Comparison of ENCODE assay signal across 22 cellular contexts in the genomic region with DNA sequence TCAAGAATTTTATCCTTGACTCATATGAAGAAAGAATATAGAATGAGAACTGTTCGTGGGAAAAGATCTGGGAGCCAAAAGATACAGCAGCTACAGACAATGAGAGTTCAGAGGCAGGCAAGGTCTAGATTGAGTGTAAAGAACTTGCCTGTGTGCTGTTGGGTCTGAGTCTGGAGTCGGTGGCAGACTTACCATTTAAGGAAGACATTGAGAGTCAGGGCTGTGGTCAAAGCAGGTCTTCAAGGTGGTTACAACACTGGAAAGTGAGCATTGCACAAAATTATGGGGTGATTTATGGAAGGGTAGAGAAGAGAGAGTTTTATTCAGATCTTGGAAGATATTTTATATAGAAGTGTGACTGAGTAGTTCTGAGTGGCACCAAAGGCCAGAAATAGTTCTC.
"Had no signal": no experiment of that assay in that cellular context is flagged by ENCODE, and none has a peak within 500 bp of the region (broad histone marks: within the 10 kb centered on the region; RNA-seq: fewer than 3 reads in every experiment).

No MANE protein-coding gene starts in this region.

- H3K4me1 Mint-ChIP-seq: neural crest cell; stimulated activated naive B cell treated with anti-CD40 and anti-IgM and Interleukin-4, amounts not matched to agents 10 μg/mL and 1 μg/mL and 100 μg/mL, for 72 hours had no signal

- H3K27ac Mint-ChIP-seq: activated CD8-positive, alpha-beta T cell treated with anti-CD3 and anti-CD28 coated beads for 36 hours; stimulated activated naive B cell treated with anti-CD40 and anti-IgM and Interleukin-4, amounts not matched to agents 10 μg/mL and 1 μg/mL and 100 μg/mL, for 72 hours; type B pancreatic cell had no signal

- H3K27me3 Mint-ChIP-seq: activated CD8-positive, alpha-beta T cell treated with anti-CD3 and anti-CD28 coated beads for 36 hours; activated naive CD8-positive, alpha-beta T cell; activated T-helper 17 cell treated with anti-CD3 and anti-CD28 coated beads, Interleukin-2, amount 50 U/mL, for 72 hours had no signal

- H3K27ac ChIP-seq: vagina had no signal

- ATAC-seq: activated CD8-positive, alpha-beta T cell treated with anti-CD3 and anti-CD28 coated beads for 36 hours; activated T-helper 17 cell treated with anti-CD3 and anti-CD28 coated beads, Interleukin-2, amount 50 U/mL, for 72 hours; stimulated activated naive B cell treated with anti-CD40 and anti-IgM and Interleukin-4, amounts not matched to agents 10 μg/mL and 1 μg/mL and 100 μg/mL, for 72 hours had no signal

- DNase-seq: activated CD4-positive, alpha-beta T cell treated with anti-CD3 and anti-CD28 coated beads for 48 hours; activated CD8-positive, alpha-beta T cell treated with anti-CD3 and anti-CD28 coated beads for 36 hours; activated naive CD4-positive, alpha-beta T cell; activated T-cell treated with anti-CD3 and anti-CD28 coated beads, Interleukin-2, amount 50 U/mL, for 1 hour; amygdala; caudate nucleus; dermis blood vessel endothelial cell; effector CD8-positive, alpha-beta T cell; foreskin melanocyte; hypothalamus; occipital lobe; small intestine; stimulated activated CD4-positive, alpha-beta T cell treated with anti-CD3 and anti-CD28 coated beads, Interleukin-15, amount 100 ng/mL, for 24 hours; stimulated activated CD4-positive, alpha-beta T cell treated with anti-CD3 and anti-CD28 coated beads, Interleukin-2, amount 100 ng/mL, for 48 hours; stimulated activated CD8-positive, alpha-beta memory T cell treated with anti-CD3 and anti-CD28 coated beads, Interleukin-4, amount 100 ng/mL, for 48 hours; stimulated activated naive B cell treated with anti-CD40 and anti-IgM and Interleukin-4, amounts not matched to agents 10 μg/mL and 1 μg/mL and 100 μg/mL, for 72 hours; testis had no signal

- H3K36me3 Mint-ChIP-seq: stimulated activated naive B cell treated with anti-CD40 and anti-IgM and Interleukin-4, amounts not matched to agents 10 μg/mL and 1 μg/mL and 100 μg/mL, for 72 hours; type B pancreatic cell had no signal

- H3K4me3 Mint-ChIP-seq: activated CD8-positive, alpha-beta T cell treated with anti-CD3 and anti-CD28 coated beads for 36 hours; activated naive CD8-positive, alpha-beta T cell; neural crest cell; stimulated activated naive B cell treated with anti-CD40 and anti-IgM and Interleukin-4, amounts not matched to agents 10 μg/mL and 1 μg/mL and 100 μg/mL, for 72 hours; type B pancreatic cell had no signal

- H3K36me3 ChIP-seq: vagina had no signal

- H3K9me3 Mint-ChIP-seq: activated CD8-positive, alpha-beta T cell treated with anti-CD3 and anti-CD28 coated beads for 36 hours; activated T-helper 17 cell treated with anti-CD3 and anti-CD28 coated beads, Interleukin-2, amount 50 U/mL, for 72 hours; neural crest cell; stimulated activated naive B cell treated with anti-CD40 and anti-IgM and Interleukin-4, amounts not matched to agents 10 μg/mL and 1 μg/mL and 100 μg/mL, for 72 hours; type B pancreatic cell had no signal

- H3K9me3 ChIP-seq: testis, vagina had no signal

- H3K4me1 ChIP-seq: vagina had no signal

- H3K27me3 ChIP-seq: testis, vagina had no signal

- H3K4me3 ChIP-seq: testis, vagina had no signal
